Comparison of ENCODE assay signal across 1 cellular context in genomic region chr22:38271101-38271500, GRCh38.
TF ChIP-seq lines count a peak whose summit lies in the region.

No MANE protein-coding gene starts in this region.

TF ChIP-seq in GM12878, 131 proteins besides CTCF, POLR2A, EP300 and RAD21:
- TF ChIP-seq MEF2B (IDR thresholded peaks at IDR 0.05; ENCODE audit: partially characterized antibody, poor library complexity, severe bottlenecking) (no peak), CEBPZ (IDR thresholded peaks at IDR 0.05; ENCODE audit: low read depth, low read length) (no peak), BRCA1 (IDR thresholded peaks at IDR 0.05; ENCODE audit: low read depth, low read length) (no peak), KDM1A (IDR thresholded peaks at IDR 0.05; ENCODE audit: borderline replicate concordance) (no peak), EGR1 (IDR thresholded peaks at IDR 0.05; ENCODE audit: borderline replicate concordance in 1 of 2, low read depth in 2 of 2, low read length in 2 of 2) (no peak), KLF5 (IDR thresholded peaks at IDR 0.05; ENCODE audit: partially characterized antibody) (no peak), JUNB (IDR thresholded peaks at IDR 0.05) (no peak), STAT3 (IDR thresholded peaks at IDR 0.05; ENCODE audit: low read depth, low read length) (no peak), ZBTB40 (IDR thresholded peaks at IDR 0.05; ENCODE audit: borderline replicate concordance) (no peak), ZBTB33 (IDR thresholded peaks at IDR 0.05) (no peak), BMI1 (IDR thresholded peaks at IDR 0.05; ENCODE audit: borderline replicate concordance) (no peak), TCF3 (IDR thresholded peaks at IDR 0.05; ENCODE audit: borderline replicate concordance, insufficient read depth, low read depth, low read length) (no peak), FOXK2 (IDR thresholded peaks at IDR 0.05) (no peak), MEF2A (IDR thresholded peaks at IDR 0.05; ENCODE audit: insufficient read depth, low read depth, low read length) (no peak), NFXL1 (IDR thresholded peaks at IDR 0.05; ENCODE audit: borderline replicate concordance) (no peak), SMARCA5 (IDR thresholded peaks at IDR 0.05) (no peak)
